Comparison of ENCODE assay signal across 9 cellular contexts in the genomic region with DNA sequence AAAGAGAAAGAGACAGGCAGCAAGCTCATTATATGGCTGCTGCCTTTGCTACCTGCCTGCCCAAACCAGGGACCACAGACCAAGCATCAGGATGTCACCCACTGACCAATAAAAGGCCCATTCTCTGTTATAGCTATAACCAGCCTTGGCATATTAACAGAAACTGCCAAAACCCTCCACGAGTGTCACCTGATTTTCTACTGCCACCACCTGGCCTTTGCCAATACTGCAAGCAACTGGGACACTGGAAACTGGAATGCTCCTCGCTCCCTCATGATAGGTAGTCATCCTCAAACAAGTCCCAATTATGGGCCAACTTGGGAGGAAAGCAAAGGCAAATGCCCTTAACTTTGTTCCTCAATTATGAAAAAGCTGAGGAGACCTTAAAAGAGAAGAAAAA.
DNase-seq lines count a peak whose midpoint lies in the region; ATAC-seq and TF ChIP-seq lines count a peak whose summit lies in the region.
"Had no signal": no experiment of that assay in that cellular context is flagged by ENCODE, and none has a peak within 500 bp of the region (broad histone marks: within the 10 kb centered on the region; RNA-seq: fewer than 3 reads in every experiment).

No MANE protein-coding gene starts in this region.

- H3K4me1 Mint-ChIP-seq in chondrocyte (ENCODE audit: low read depth): no peaks in the 10 kb centered on the region

- no peaks in the 10 kb centered on the region for H3K36me3 Mint-ChIP-seq in chondrocyte (ENCODE audit: low read depth)
- H3K36me3 Mint-ChIP-seq: activated naive CD8-positive, alpha-beta T cell had no signal

- H3K27ac Mint-ChIP-seq in chondrocyte (ENCODE audit: unreplicated experiment): no peak overlapping the region
- H3K27ac Mint-ChIP-seq: activated naive CD8-positive, alpha-beta T cell had no signal

- in situ Hi-C loops in KBM-7 (cut with MboI; ENCODE audit: low pct_unique_long_range_greater_than_20kb, low sequenced_read_pairs): no loop called here

- H3K36me3 ChIP-seq in heart right ventricle (no peaks in the 10 kb centered on the region), parathyroid adenoma (ENCODE audit: control insufficient read depth, insufficient read depth, low read length) (no peaks in the 10 kb centered on the region)

- H2AFZ ChIP-seq in parathyroid adenoma: no peak overlapping the region

- 41 to 46% methylated on average over 2 of the region's 2 CpGs for WGBS in heart right ventricle, 2 donors

- intact Hi-C loops in heart right ventricle (cut with DNase I): no loop called here
- intact Hi-C loops in Right ventricle myocardium inferior (cut with DNase I): no loop called here

- no peak overlapping the region for H3K9ac ChIP-seq in parathyroid adenoma

- ATAC-seq in heart right ventricle (no peak), Right ventricle myocardium inferior (no peak)

- H3K27me3 ChIP-seq in heart right ventricle (no peaks in the 10 kb centered on the region), parathyroid adenoma (ENCODE audit: control insufficient read depth, insufficient read depth, low read length) (no peaks in the 10 kb centered on the region)

- H3K79me2 ChIP-seq in parathyroid adenoma: no peaks in the 10 kb centered on the region

- TF ChIP-seq CTCF in heart right ventricle (IDR thresholded peaks at IDR 0.05): peak in 7 of 9 donors; percentile 36 to 67 (median 50)
- TF ChIP-seq CTCF in chondrocyte (IDR thresholded peaks at IDR 0.05): peak; percentile 74
- peak; percentile 18 for TF ChIP-seq CTCF in parathyroid adenoma (IDR thresholded peaks at IDR 0.05)

- H3K27ac ChIP-seq in heart right ventricle: no peak overlapping the region
- H3K27ac ChIP-seq in parathyroid adenoma: no peak overlapping the region

- H3K9me3 ChIP-seq in heart right ventricle (no peaks in the 10 kb centered on the region), parathyroid adenoma (ENCODE audit: control insufficient read depth, low read length) (no peaks in the 10 kb centered on the region)

- H3K9me3 Mint-ChIP-seq in chondrocyte (ENCODE audit: low read depth): peaks cover 5% of the 10 kb centered on the region

- DNase-seq in heart right ventricle (peak in 1 of 2 donors; percentile 4), Right ventricle myocardium inferior (ENCODE audit: missing footprints) (no peak), KBM-7 (peak; percentile 74), chondrocyte (ENCODE audit: low spot score) (no peak), NCI-H1436 (lab: John Stamatoyannopoulos, UW) (no peak), HCEC 1CT (no peak), NCI-H524 treated with DMSO at 0.1 percent for 48 hours (lab: John Stamatoyannopoulos, UW) (no peak)

- no peak overlapping the region for H3K4me3 Mint-ChIP-seq in chondrocyte (ENCODE audit: unreplicated experiment)
- H3K4me3 Mint-ChIP-seq: activated naive CD8-positive, alpha-beta T cell had no signal

- H3K27me3 Mint-ChIP-seq in chondrocyte (ENCODE audit: low read depth): no peaks in the 10 kb centered on the region
- H3K27me3 Mint-ChIP-seq: activated naive CD8-positive, alpha-beta T cell had no signal

- H3K4me2 ChIP-seq in parathyroid adenoma (ENCODE audit: low read length): no peak overlapping the region

- no peak overlapping the region for H3K4me3 ChIP-seq in heart right ventricle
- no peak overlapping the region for H3K4me3 ChIP-seq in parathyroid adenoma (ENCODE audit: low read depth, low read length)

- H3K4me1 ChIP-seq in heart right ventricle (no peaks in the 10 kb centered on the region), parathyroid adenoma (no peaks in the 10 kb centered on the region)

Comparison
In these comparisons a context has a peak if more than half of its experiments do, and no peak if none do; other contexts are left out.
1. CTCF ChIP-seq: peak in every context shown above with its lines; median percentile 74 in chondrocyte; 50 in heart right ventricle; 18 in parathyroid adenoma.